Comparison of ENCODE assay signal across 24 cellular contexts in genomic region chr3:124229407-124229806, GRCh38.
DNase-seq lines count a peak whose midpoint lies in the region; ATAC-seq and TF ChIP-seq lines count a peak whose summit lies in the region.
"Had no signal": no experiment of that assay in that cellular context is flagged by ENCODE, and none has a peak within 500 bp of the region (broad histone marks: within the 10 kb centered on the region; RNA-seq: fewer than 3 reads in every experiment).

No MANE protein-coding gene starts in this region.

- no peak overlapping the region for H3K4me3 ChIP-seq in epithelial cell of esophagus (ENCODE audit: low read length)
- H3K4me3 ChIP-seq: SK-N-MC, thyroid gland had no signal

- H3K27ac Mint-ChIP-seq in activated T-helper 1 cell treated with anti-CD3 and anti-CD28 coated beads, Interleukin-12 subunit alpha, Interleukin-12 subunit beta, Interleukin-2, Interleukin-4 antibody, amounts not matched to agents 30 ng/mL and 10 ng/mL and 1 ng/mL, durations not matched to agents 14 hours and 24 hours and 36 hours: no peak overlapping the region
- H3K27ac Mint-ChIP-seq: activated naive CD4-positive, alpha-beta T cell treated with anti-CD3 and anti-CD28 coated beads, Interleukin-2, amount 10 ng/mL, durations not matched to agents 7 days and 5 days; activated T-cell treated with anti-CD3 and anti-CD28 coated beads, Interleukin-2, amount 50 U/mL, for 72 hours; H9 had no signal

- peaks cover 3% of the 10 kb centered on the region for H3K27me3 Mint-ChIP-seq in activated T-helper 1 cell treated with anti-CD3 and anti-CD28 coated beads, Interleukin-12 subunit alpha, Interleukin-12 subunit beta, Interleukin-2, Interleukin-4 antibody, amounts not matched to agents 30 ng/mL and 10 ng/mL and 1 ng/mL, durations not matched to agents 14 hours and 24 hours and 36 hours (ENCODE audit: insufficient read depth)

- intact Hi-C loops in activated T-helper 1 cell treated with anti-CD3 and anti-CD28 coated beads, Interleukin-12 subunit alpha, Interleukin-12 subunit beta, Interleukin-2, Interleukin-4 antibody, amounts not matched to agents 30 ng/mL and 10 ng/mL and 1 ng/mL, durations not matched to agents 14 hours and 24 hours and 36 hours (cut with micrococcal nuclease): no loop called here

- H3K9me3 Mint-ChIP-seq in activated T-helper 1 cell treated with anti-CD3 and anti-CD28 coated beads, Interleukin-12 subunit alpha, Interleukin-12 subunit beta, Interleukin-2, Interleukin-4 antibody, amounts not matched to agents 30 ng/mL and 10 ng/mL and 1 ng/mL, durations not matched to agents 14 hours and 24 hours and 36 hours: no peaks in the 10 kb centered on the region
- H3K9me3 Mint-ChIP-seq: activated naive CD4-positive, alpha-beta T cell treated with anti-CD3 and anti-CD28 coated beads, Interleukin-2, amount 10 ng/mL, durations not matched to agents 7 days and 5 days; central memory CD8-positive, alpha-beta T cell had no signal

- H3K4me1 Mint-ChIP-seq in activated T-helper 1 cell treated with anti-CD3 and anti-CD28 coated beads, Interleukin-12 subunit alpha, Interleukin-12 subunit beta, Interleukin-2, Interleukin-4 antibody, amounts not matched to agents 30 ng/mL and 10 ng/mL and 1 ng/mL, durations not matched to agents 14 hours and 24 hours and 36 hours (ENCODE audit: low read depth): no peaks in the 10 kb centered on the region
- H3K4me1 Mint-ChIP-seq: activated naive CD4-positive, alpha-beta T cell treated with anti-CD3 and anti-CD28 coated beads, Interleukin-2, amount 10 ng/mL, durations not matched to agents 7 days and 5 days; central memory CD8-positive, alpha-beta T cell had no signal

- H3K36me3 Mint-ChIP-seq in activated T-helper 1 cell treated with anti-CD3 and anti-CD28 coated beads, Interleukin-12 subunit alpha, Interleukin-12 subunit beta, Interleukin-2, Interleukin-4 antibody, amounts not matched to agents 30 ng/mL and 10 ng/mL and 1 ng/mL, durations not matched to agents 14 hours and 24 hours and 36 hours (ENCODE audit: low read depth): no peaks in the 10 kb centered on the region
- H3K36me3 Mint-ChIP-seq: activated naive CD4-positive, alpha-beta T cell treated with anti-CD3 and anti-CD28 coated beads, Interleukin-2, amount 10 ng/mL, durations not matched to agents 7 days and 5 days had no signal

- ATAC-seq in omental fat pad (ENCODE audit: low FRiP score) (peak; percentile 73), HG03045 (IDR thresholded peaks at IDR 0.05; ENCODE audit: unreplicated experiment) (no peak)
- ATAC-seq: activated T-cell treated with anti-CD3 and anti-CD28 coated beads, Interleukin-2, amount 50 U/mL, for 72 hours had no signal

- no peak for TF ChIP-seq CTCF in epithelial cell of esophagus (IDR thresholded peaks at IDR 0.05; ENCODE audit: insufficient read depth, low read depth, low read length, missing control alignments)
- no peak for TF ChIP-seq CTCF in omental fat pad (IDR thresholded peaks at IDR 0.05)

- peak; percentile 24 for DNase-seq in NCI-H2029 treated with DMSO at 0.1 percent for 48 hours (lab: John Stamatoyannopoulos, UW)
- DNase-seq in NCI-H2029 (lab: John Stamatoyannopoulos, UW): no peak
- DNase-seq in NCI-H69 (lab: John Stamatoyannopoulos, UW): peak; percentile 65
- DNase-seq in epithelial cell of esophagus (ENCODE audit: low read depth): peak; percentile 67
- no peak for DNase-seq in omental fat pad (ENCODE audit: low spot score)
- DNase-seq in activated T-helper 1 cell treated with anti-CD3 and anti-CD28 coated beads, Interleukin-12 subunit alpha, Interleukin-12 subunit beta, Interleukin-2, Interleukin-4 antibody, amounts not matched to agents 30 ng/mL and 10 ng/mL and 1 ng/mL, durations not matched to agents 14 hours and 24 hours and 36 hours (ENCODE audit: low spot score): no peak
- no peak for DNase-seq in midbrain (lab: John Stamatoyannopoulos, UW)
- DNase-seq: activated naive CD4-positive, alpha-beta T cell treated with anti-CD3 and anti-CD28 coated beads, Interleukin-2, amount 10 ng/mL, durations not matched to agents 7 days and 5 days; activated T-cell treated with anti-CD3 and anti-CD28 coated beads, Interleukin-2, amount 50 U/mL, for 72 hours; AML-193; DMS53; foreskin melanocyte; GF-D8; H9; NCI-H1048; NCI-H187 treated with DMSO at 0.1 percent for 48 hours; NK-92 treated with Interleukin-12 subunit alpha and Interleukin-12 subunit beta, amount 100 ng/mL, for 24 hours; occipital lobe; stimulated activated CD4-positive, alpha-beta T cell treated with anti-CD3 and anti-CD28 coated beads, Interleukin-4, amount 100 ng/mL, for 24 hours; stimulated activated naive CD4-positive, alpha-beta T cell treated with Interleukin-2 at 50 U/mL for 16 hours; thyroid gland had no signal

- no peak overlapping the region for H3K4me3 Mint-ChIP-seq in activated T-helper 1 cell treated with anti-CD3 and anti-CD28 coated beads, Interleukin-12 subunit alpha, Interleukin-12 subunit beta, Interleukin-2, Interleukin-4 antibody, amounts not matched to agents 30 ng/mL and 10 ng/mL and 1 ng/mL, durations not matched to agents 14 hours and 24 hours and 36 hours
- H3K4me3 Mint-ChIP-seq: activated naive CD4-positive, alpha-beta T cell treated with anti-CD3 and anti-CD28 coated beads, Interleukin-2, amount 10 ng/mL, durations not matched to agents 7 days and 5 days; activated T-cell treated with anti-CD3 and anti-CD28 coated beads, Interleukin-2, amount 50 U/mL, for 72 hours; central memory CD8-positive, alpha-beta T cell; H9 had no signal

Comparison
In these comparisons a context has a peak if more than half of its experiments do, and no peak if none do; other contexts are left out.
1. DNase-seq: peak in NCI-H2029 treated with DMSO at 0.1 percent for 48 hours (single experiment), NCI-H69 (single experiment) and epithelial cell of esophagus (single experiment); none in NCI-H2029 (single experiment), omental fat pad (single experiment), activated T-helper 1 cell treated with anti-CD3 and anti-CD28 coated beads, Interleukin-12 subunit alpha, Interleukin-12 subunit beta, Interleukin-2, Interleukin-4 antibody, amounts not matched to agents 30 ng/mL and 10 ng/mL and 1 ng/mL, durations not matched to agents 14 hours and 24 hours and 36 hours (single experiment) and midbrain (single experiment).